14 cellular contexts compared by ENCODE assay signal in genomic region chr17:49755681-49756283, GRCh38. TPM values are rescaled to one million over a fixed set of nuclear protein-coding genes. Genes with fewer than 3 reads are reported as not detected.
DNase-seq lines count a peak whose midpoint lies in the region; ATAC-seq and TF ChIP-seq lines count a peak whose summit lies in the region.
"Had no signal": no experiment of that assay in that cellular context is flagged by ENCODE, and none has a peak within 500 bp of the region (broad histone marks: within the 10 kb centered on the region; RNA-seq: fewer than 3 reads in every experiment).

No MANE protein-coding gene starts in this region.

- H3K9me3 ChIP-seq in left ventricle myocardium inferior (replicated peaks) (no peaks in the 10 kb centered on the region), upper lobe of left lung (no peaks in the 10 kb centered on the region)
- H3K9me3 ChIP-seq: gastroesophageal sphincter, prostate gland, tibial nerve had no signal

- TF ChIP-seq EP300 in upper lobe of left lung (IDR thresholded peaks at IDR 0.05), result peak in 1 of 4 donors; percentile 16

- H3K27ac ChIP-seq in left ventricle myocardium inferior (replicated peaks), result peak overlapping the region; percentile 13
- peak overlapping the region; percentile 34 to 56 (median 42) for H3K27ac ChIP-seq in upper lobe of left lung
- H3K27ac ChIP-seq: prostate gland had no signal

- H3K27me3 ChIP-seq in left ventricle myocardium inferior (ENCODE audit: low read depth), result no peaks in the 10 kb centered on the region
- no peaks in the 10 kb centered on the region for H3K27me3 ChIP-seq in upper lobe of left lung
- H3K27me3 ChIP-seq: gastroesophageal sphincter, tibial nerve had no signal

- DNase-seq in left ventricle myocardium inferior (no peak), left cardiac atrium (no peak), NCI-H510A treated with DMSO at 0.1 percent for 48 hours (lab: John Stamatoyannopoulos, UW) (peak; percentile 17), cerebellar cortex (ENCODE audit: low spot score) (peak; percentile 68), upper lobe of left lung (peak in 1 of 2 donors; percentile 59), NCI-H2081 treated with DMSO at 0.1 percent for 48 hours (lab: John Stamatoyannopoulos, UW) (no peak), left colon (no peak), middle frontal gyrus (ENCODE audit: extremely low spot score, low spot score) (no peak)
- DNase-seq: activated CD4-positive, alpha-beta T cell treated with anti-CD3 and anti-CD28 coated beads, Interleukin-2, amount 50 U/mL, for 1 hour; activated naive CD4-positive, alpha-beta T cell; NCI-H526 had no signal

- TF ChIP-seq POLR2A in upper lobe of left lung (IDR thresholded peaks at IDR 0.05), result peak in 1 of 4 donors; percentile 13

- peaks cover 82% of the 10 kb centered on the region for H3K4me1 ChIP-seq in left ventricle myocardium inferior
- peaks cover 3 to 30% (median 10%) of the 10 kb centered on the region in 4 donors for H3K4me1 ChIP-seq in upper lobe of left lung
- H3K4me1 ChIP-seq: prostate gland had no signal

- H3K4me3 ChIP-seq in left ventricle myocardium inferior, result no peak overlapping the region
- H3K4me3 ChIP-seq in upper lobe of left lung, result no peak overlapping the region
- H3K4me3 ChIP-seq: gastroesophageal sphincter, prostate gland, tibial nerve had no signal

- TF ChIP-seq CTCF in left ventricle myocardium inferior (IDR thresholded peaks at IDR 0.05; ENCODE audit: borderline replicate concordance) (no peak), upper lobe of left lung (IDR thresholded peaks at IDR 0.05) (no peak)

- ATAC-seq in left cardiac atrium, result no peak
- ATAC-seq in upper lobe of left lung (ENCODE audit: low FRiP score in 2 of 2), result peak in 1 of 2 donors; percentile 84
- no peak for ATAC-seq in left colon
- ATAC-seq: gastroesophageal sphincter had no signal

- intact Hi-C loops in left ventricle myocardium inferior (cut with micrococcal nuclease), result no loop called here
- intact Hi-C loops in left cardiac atrium (cut with DNase I), result loop anchor here in 1 of 2 donors (5.0 kb wide), 1 partner anchor 33 kb away; no protein-coding TSS in a partner anchor
- intact Hi-C loops in left colon (cut with DNase I, micrococcal nuclease), result no loop called here

- 61 to 73% methylated on average over 4 of the region's 4 CpGs for WGBS in upper lobe of left lung, 2 donors

- H3K36me3 ChIP-seq in left ventricle myocardium inferior (no peaks in the 10 kb centered on the region), upper lobe of left lung (no peaks in the 10 kb centered on the region)
- H3K36me3 ChIP-seq: prostate gland had no signal

RNA-seq across cellular contexts. Expression of gene FAM117A, which starts 8.1 kb away (rescaled TPM):
- total RNA-seq in left ventricle myocardium inferior, result 12.8 TPM
- total RNA-seq in left cardiac atrium, result 10 to 100 TPM in 1 of 2 donors, 1 to 10 TPM in 1; 5.3 to 13.9 TPM
- total RNA-seq in upper lobe of left lung, result 10 to 100 TPM; 15.1 to 22.0 (median 18.2) TPM
- 1 to 10 TPM; 7.6 to 10.0 TPM for total RNA-seq in left colon

RNA-seq across cellular contexts. Expression of gene KAT7, which starts 32.7 kb away (rescaled TPM):
- 52.6 TPM for total RNA-seq in left ventricle myocardium inferior
- 10 to 100 TPM; 47.5 to 49.0 TPM for total RNA-seq in left cardiac atrium
- total RNA-seq in upper lobe of left lung, result 10 to 100 TPM; 30.1 to 57.4 (median 49.8) TPM
- total RNA-seq in left colon, result 10 to 100 TPM; 41.9 to 42.3 TPM

RNA-seq across cellular contexts. Expression of gene SLC35B1, which starts 48.0 kb away (rescaled TPM):
- 53.4 TPM for total RNA-seq in left ventricle myocardium inferior
- 10 to 100 TPM; 48.8 to 78.8 TPM for total RNA-seq in left cardiac atrium
- 10 to 100 TPM; 16.2 to 57.4 (median 42.2) TPM for total RNA-seq in upper lobe of left lung
- 10 to 100 TPM; 43.1 to 55.0 TPM for total RNA-seq in left colon

Comparison
In these comparisons a context has a peak if more than half of its experiments do, and no peak if none do; other contexts are left out.
1. DNase-seq: peak in NCI-H510A treated with DMSO at 0.1 percent for 48 hours (single experiment) and cerebellar cortex (single experiment); none in left ventricle myocardium inferior (single experiment), left cardiac atrium (single experiment), NCI-H2081 treated with DMSO at 0.1 percent for 48 hours (single experiment), left colon (0 of 2) and middle frontal gyrus (single experiment).